Comparison of ENCODE assay signal across 7 cellular contexts in genomic region chr19:30162718-30163117, GRCh38.
"Had no signal": no experiment of that assay in that cellular context is flagged by ENCODE, and none has a peak within 500 bp of the region (broad histone marks: within the 10 kb centered on the region; RNA-seq: fewer than 3 reads in every experiment).

No MANE protein-coding gene starts in this region.

- H2AFZ ChIP-seq: GM23248 had no signal

- FAIRE-seq: H54, HepG2 had no signal

- H3K9ac ChIP-seq: GM23248 had no signal

- H3K4me3 ChIP-seq: GM23248 had no signal

- H3K27ac ChIP-seq: GM23248 had no signal

- DNase-seq: GM23248, GOT3, H9, HCEC 1CT, KBM-7 had no signal
